ENCODE assay signal across 9 cellular contexts in the genomic region with DNA sequence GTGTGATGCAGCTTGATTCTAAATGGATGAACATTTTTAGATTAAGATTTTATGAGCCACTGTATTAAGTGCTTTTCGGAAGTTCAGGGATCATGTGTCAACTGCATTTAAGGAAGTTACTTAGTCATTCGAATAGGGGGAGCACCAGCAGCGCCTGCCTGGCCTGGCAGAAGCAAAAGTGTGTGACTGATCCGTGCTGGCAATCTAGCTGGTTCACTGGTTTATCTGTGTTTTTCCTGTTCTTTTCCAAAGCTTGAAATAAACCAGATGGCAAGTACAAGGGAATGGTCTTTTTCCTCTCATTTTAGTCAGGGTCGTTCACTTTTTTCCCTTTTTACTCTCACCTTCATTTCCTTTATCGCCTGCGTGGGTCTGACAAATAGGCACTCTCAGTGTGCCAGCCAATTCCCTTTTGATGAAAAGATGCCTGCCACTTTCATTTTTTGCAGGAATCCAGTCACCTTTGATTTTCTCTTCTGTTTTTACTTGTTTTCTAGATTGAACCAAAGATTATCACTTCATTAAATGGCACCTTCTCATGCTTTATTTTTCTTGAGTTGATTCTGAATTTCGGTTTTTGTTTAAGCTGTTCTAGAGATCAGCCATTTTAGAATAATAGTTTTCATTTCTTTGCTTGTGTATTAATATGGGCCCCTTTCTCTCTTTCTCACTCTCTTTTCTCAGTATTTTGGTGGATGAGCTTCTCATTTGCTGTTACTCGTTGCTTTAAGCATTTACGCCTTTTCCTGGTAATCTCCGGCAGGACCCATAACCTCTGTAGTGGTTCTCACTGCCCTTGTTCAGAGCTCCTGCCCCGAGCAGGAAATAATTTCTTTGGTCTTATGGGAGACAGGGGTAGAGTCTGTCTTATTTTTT. TPM values are rescaled to one million over a fixed set of nuclear protein-coding genes. Genes with fewer than 3 reads are reported as not detected.
DNase-seq lines count a peak whose midpoint lies in the region; ATAC-seq and TF ChIP-seq lines count a peak whose summit lies in the region.
"Had no signal": no experiment of that assay in that cellular context is flagged by ENCODE, and none has a peak within 500 bp of the region (broad histone marks: within the 10 kb centered on the region; RNA-seq: fewer than 3 reads in every experiment).

No MANE protein-coding gene starts in this region.

- WGBS in lower leg skin, 2 donors, result 20 to 27% methylated on average over 12 of the region's 12 CpGs

- H3K4me3 ChIP-seq in choroid plexus epithelial cell (ENCODE audit: low read depth, low read length), result no peak overlapping the region
- H3K4me3 ChIP-seq in lower leg skin (ENCODE audit: low read depth, poor library complexity, severe bottlenecking), result no peak overlapping the region
- H3K4me3 ChIP-seq: SK-N-MC had no signal

- no peaks in the 10 kb centered on the region for H3K27me3 Mint-ChIP-seq in stimulated activated memory B cell treated with anti-CD40 and anti-IgM and Interleukin-4, amounts not matched to agents 10 μg/mL and 1 μg/mL and 100 μg/mL, for 72 hours

- H3K36me3 Mint-ChIP-seq in stimulated activated memory B cell treated with anti-CD40 and anti-IgM and Interleukin-4, amounts not matched to agents 10 μg/mL and 1 μg/mL and 100 μg/mL, for 72 hours, result peaks cover 13% of the 10 kb centered on the region

- peak; percentile 46 for DNase-seq in DMS 273 (lab: John Stamatoyannopoulos, UW; ENCODE audit: unreplicated experiment)
- peak in 41 of 76 experiments; percentile 6 to 62 (median 29) for DNase-seq in HUDEP-2 (lab: John Stamatoyannopoulos, UW; ENCODE audit: unreplicated experiment in 76 of 76)
- peak; percentile 11 for DNase-seq in T-helper 9 cell
- peak; percentile 66 for DNase-seq in choroid plexus epithelial cell (ENCODE audit: low read depth)
- peak; percentile 77 to 94 for DNase-seq in lower leg skin (ENCODE audit: low spot score in 2 of 2)

- no peak for TF ChIP-seq POLR2A in lower leg skin (IDR thresholded peaks at IDR 0.05)

- TF ChIP-seq CTCF in choroid plexus epithelial cell (conservative IDR thresholded peaks at IDR 0.05; ENCODE audit: low read depth, low read length) (peak; percentile 21), lower leg skin (IDR thresholded peaks at IDR 0.05) (no peak)

- H3K4me3 Mint-ChIP-seq in stimulated activated memory B cell treated with anti-CD40 and anti-IgM and Interleukin-4, amounts not matched to agents 10 μg/mL and 1 μg/mL and 100 μg/mL, for 72 hours, result peak overlapping the region; percentile 83

- intact Hi-C loops in lower leg skin (cut with DNase I; ENCODE audit: low total_unique reads), result no loop called here

- peak overlapping the region; percentile 91 for H3K27ac Mint-ChIP-seq in stimulated activated memory B cell treated with anti-CD40 and anti-IgM and Interleukin-4, amounts not matched to agents 10 μg/mL and 1 μg/mL and 100 μg/mL, for 72 hours

- no peak for ATAC-seq in stimulated activated memory B cell treated with anti-CD40 and anti-IgM and Interleukin-4, amounts not matched to agents 10 μg/mL and 1 μg/mL and 100 μg/mL, for 72 hours
- ATAC-seq in HG03025 (IDR thresholded peaks at IDR 0.05; ENCODE audit: low FRiP score, unreplicated experiment), result no peak
- ATAC-seq in HG03135 (IDR thresholded peaks at IDR 0.05; ENCODE audit: unreplicated experiment), result no peak

- no peaks in the 10 kb centered on the region for H3K9me3 Mint-ChIP-seq in stimulated activated memory B cell treated with anti-CD40 and anti-IgM and Interleukin-4, amounts not matched to agents 10 μg/mL and 1 μg/mL and 100 μg/mL, for 72 hours

- peaks cover 41% of the 10 kb centered on the region for H3K4me1 Mint-ChIP-seq in stimulated activated memory B cell treated with anti-CD40 and anti-IgM and Interleukin-4, amounts not matched to agents 10 μg/mL and 1 μg/mL and 100 μg/mL, for 72 hours

RNA-seq across cellular contexts. Expression of a gene that starts 2.8 kb away (rescaled TPM):
- total RNA-seq in lower leg skin, result 10 to 100 TPM; 21.5 to 57.3 (median 38.5) TPM

Comparison
In these comparisons a context has a peak if more than half of its experiments do, and no peak if none do; other contexts are left out.
1. DNase-seq: peak in every context shown above with its lines; median percentile 86 in lower leg skin; 66 in choroid plexus epithelial cell; 46 in DMS 273; 29 in HUDEP-2; 11 in T-helper 9 cell.